ENCODE assay signal across 13 cellular contexts in the genomic region with DNA sequence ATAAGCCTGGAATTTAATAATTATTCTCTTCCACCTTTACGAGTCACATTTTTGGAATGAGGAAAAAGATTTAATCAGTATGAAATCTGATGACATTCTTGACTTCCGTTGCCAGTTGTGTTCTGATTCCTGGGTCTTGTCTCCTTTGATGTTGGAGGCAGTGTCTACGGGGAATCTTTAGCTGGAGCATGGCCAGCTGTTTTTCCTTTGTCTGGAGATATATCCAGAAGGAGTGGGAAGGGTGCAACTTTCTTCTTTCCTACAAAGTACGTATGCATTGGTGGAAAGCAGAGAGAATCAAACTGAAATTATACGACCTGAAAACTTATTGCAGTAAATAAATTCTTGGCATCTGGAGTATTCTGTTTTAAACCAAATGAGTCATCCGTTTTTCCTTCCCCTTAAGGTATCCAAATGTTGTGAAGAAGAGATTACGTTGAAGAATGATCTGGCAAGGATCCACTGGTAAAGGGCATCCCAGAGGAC. TPM values are rescaled to one million over a fixed set of nuclear protein-coding genes. Genes with fewer than 3 reads are reported as not detected.
A peak's percentile ranks its signal among the peaks of the same experiment; 100 is the strongest.
DNase-seq lines count a peak whose midpoint lies in the region; ATAC-seq and TF ChIP-seq lines count a peak whose summit lies in the region.
"Had no signal": no experiment of that assay in that cellular context is flagged by ENCODE, and none has a peak within 500 bp of the region (broad histone marks: within the 10 kb centered on the region; RNA-seq: fewer than 3 reads in every experiment).

No MANE protein-coding gene starts in this region.

- H3K36me3 ChIP-seq in mammary epithelial cell (ENCODE audit: insufficient read depth, low read length) (no peaks in the 10 kb centered on the region), transverse colon (no peaks in the 10 kb centered on the region)

- H3K27me3 ChIP-seq in mammary epithelial cell (ENCODE audit: insufficient read depth, low read length) (no peaks in the 10 kb centered on the region), transverse colon (no peaks in the 10 kb centered on the region)

- no peak overlapping the region for H3K9ac ChIP-seq in mammary epithelial cell (ENCODE audit: insufficient read depth, low read length)
- H3K9ac ChIP-seq: parathyroid adenoma had no signal

- no peak overlapping the region for H3K4me3 ChIP-seq in mammary epithelial cell (replicated peaks in 1 of 3; ENCODE audit: insufficient read depth in 1 of 3, low read depth in 2 of 3, low read length in 3 of 3)
- no peak overlapping the region for H3K4me3 ChIP-seq in transverse colon

- H3K4me2 ChIP-seq in mammary epithelial cell (ENCODE audit: insufficient read depth, low read depth, low read length): peak overlapping the region; percentile 67

- TF ChIP-seq POLR2A in transverse colon (IDR thresholded peaks at IDR 0.05): no peak

- H3K9me3 ChIP-seq in mammary epithelial cell (replicated peaks; ENCODE audit: insufficient read depth, low read length) (no peaks in the 10 kb centered on the region), transverse colon (no peaks in the 10 kb centered on the region)

- peak; percentile 58 for DNase-seq in LHCN-M2 (ENCODE audit: low read depth)
- DNase-seq in mammary epithelial cell: peak; percentile 36
- DNase-seq in iris pigment epithelial cell (ENCODE audit: low read depth): peak; percentile 82
- DNase-seq in transverse colon: no peak
- no peak for DNase-seq in central memory CD4-positive, alpha-beta T cell
- DNase-seq in stimulated activated naive CD4-positive, alpha-beta T cell treated with Interleukin-2 at 50 U/mL for 16 hours (lab: John Stamatoyannopoulos, UW): no peak
- DNase-seq: H9, OCI-M1 had no signal

- no peak overlapping the region for H3K27ac ChIP-seq in mammary epithelial cell (ENCODE audit: insufficient read depth, low read depth, low read length)
- H3K27ac ChIP-seq in transverse colon: peak overlapping the region in 3 of 4 donors; percentile 28 to 58 (median 54)
- H3K27ac ChIP-seq: parathyroid adenoma had no signal

- H2AFZ ChIP-seq in mammary epithelial cell (ENCODE audit: low read depth, low read length): no peak overlapping the region
- H2AFZ ChIP-seq: parathyroid adenoma had no signal

- WGBS in mammary epithelial cell (ENCODE audit: low coverage, missing lambda C conversion rate): 2% methylated on average over 7 of the region's 7 CpGs
- 37 to 39% methylated on average over 5 to 7 of the region's 7 CpGs for WGBS in transverse colon (ENCODE audit: low coverage in 1 of 2), 2 donors

- no peaks in the 10 kb centered on the region for H3K79me2 ChIP-seq in mammary epithelial cell (ENCODE audit: insufficient read depth, low read length)
- H3K79me2 ChIP-seq: parathyroid adenoma had no signal

- dilution Hi-C loops in mammary epithelial cell (cut with HindIII; ENCODE audit: low sequenced_read_pairs): no loop called here

- no peak for TF ChIP-seq EP300 in transverse colon (IDR thresholded peaks at IDR 0.05; ENCODE audit: low read depth)

- H4K20me1 ChIP-seq in mammary epithelial cell (ENCODE audit: insufficient read depth, low read length): no peaks in the 10 kb centered on the region

- no TSS peak for BruUV-seq in mammary epithelial cell (replicated peaks; lab: Mats Ljungman, UMichigan)

- peaks cover 8% of the 10 kb centered on the region for H3K4me1 ChIP-seq in mammary epithelial cell (ENCODE audit: insufficient read depth, low read length)
- peaks cover 0 to 2% (median 0%) of the 10 kb centered on the region in 4 donors for H3K4me1 ChIP-seq in transverse colon
- H3K4me1 ChIP-seq: parathyroid adenoma had no signal

- CTCF ChIA-PET in mammary epithelial cell (lab: Charles Lee; ENCODE audit: low non-redundant PET): no interaction called here

- no peak for ATAC-seq in HG03432 (IDR thresholded peaks at IDR 0.05; ENCODE audit: unreplicated experiment)
- no peak for ATAC-seq in HG02884 (IDR thresholded peaks at IDR 0.05; ENCODE audit: unreplicated experiment)

- intact Hi-C loops in mammary epithelial cell (cut with micrococcal nuclease) (no loop called here), transverse colon (cut with DNase I; ENCODE audit: low total_unique reads) (no loop called here)

- TF ChIP-seq CTCF in mammary epithelial cell (conservative IDR thresholded peaks at IDR 0.05 in 1 of 2, IDR thresholded peaks at IDR 0.05 in 1 of 2; ENCODE audit: extremely low read depth in 1 of 2, insufficient read depth in 1 of 2, low read depth in 1 of 2, low read length in 2 of 2) (no peak), transverse colon (IDR thresholded peaks at IDR 0.05) (no peak)

- in situ Hi-C loops in mammary epithelial cell (cut with MboI; ENCODE audit: low sequenced_read_pairs in 2 of 2) (no loop called here), transverse colon (cut with MboI; ENCODE audit: low pct_ligation_motif_present in 1 of 4, low pct_unique_long_range_greater_than_20kb in 1 of 4, low sequenced_read_pairs in 3 of 4) (no loop called here)

RNA-seq across cellular contexts. Expression of a gene that starts 6.9 kb away (rescaled TPM):
- total RNA-seq in LHCN-M2 (2014; rRNA removed) (90.1 and 92.7 TPM in 2 replicates), mammary epithelial cell (under 1 TPM; under 0.01 to 0.38 TPM), transverse colon (1 to 10 TPM; 3.0 to 6.2 (median 4.7) TPM)
- polyA plus RNA-seq in LHCN-M2 (2012): 46.1 TPM
- 0.31 TPM for polyA plus RNA-seq in mammary epithelial cell
- polyA minus RNA-seq in mammary epithelial cell: not detected

RNA-seq across cellular contexts. Expression of a gene that starts 8.3 kb away (rescaled TPM):
- total RNA-seq in LHCN-M2 (2014; rRNA removed) (not detected in 2 replicates), mammary epithelial cell (not detected), transverse colon (not detected)
- not detected for polyA plus RNA-seq in LHCN-M2 (2012)
- polyA plus RNA-seq in mammary epithelial cell: not detected
- not detected for polyA minus RNA-seq in mammary epithelial cell
- total RNA-seq: frontal cortex, liver had no signal
- polyA plus RNA-seq: liver had no signal

RNA-seq across cellular contexts. Expression of a gene that starts 24.1 kb away (rescaled TPM):
- total RNA-seq in LHCN-M2 (2014; rRNA removed) (208 and 253 TPM in 2 replicates), mammary epithelial cell (100 to 1,000 TPM in 1 of 2 donors, under 1 TPM in 1; 0.33 to 608 TPM), transverse colon (under 1 TPM in 3 of 4 donors, not detected in 1; 0.40 to 0.79 (median 0.68) TPM)
- 11.3 TPM for polyA plus RNA-seq in LHCN-M2 (2012)
- polyA plus RNA-seq in mammary epithelial cell: 313 TPM
- 136 TPM for polyA minus RNA-seq in mammary epithelial cell

Comparison
In these comparisons a context has a peak if more than half of its experiments do, and no peak if none do; other contexts are left out.
1. DNase-seq: peak in LHCN-M2 (single experiment), mammary epithelial cell (single experiment) and iris pigment epithelial cell (single experiment); none in transverse colon (single experiment), central memory CD4-positive, alpha-beta T cell (single experiment) and stimulated activated naive CD4-positive, alpha-beta T cell treated with Interleukin-2 at 50 U/mL for 16 hours (single experiment).
2. RNA of a gene that starts 6.9 kb away (total RNA-seq): 90.1 to 92.7 TPM in LHCN-M2; 3.0 to 6.2 TPM in transverse colon and under 0.01 to 0.38 TPM in mammary epithelial cell; every median in the first group is over 10 times any median in the second.